1 cellular context compared by ENCODE assay signal in the genomic region with DNA sequence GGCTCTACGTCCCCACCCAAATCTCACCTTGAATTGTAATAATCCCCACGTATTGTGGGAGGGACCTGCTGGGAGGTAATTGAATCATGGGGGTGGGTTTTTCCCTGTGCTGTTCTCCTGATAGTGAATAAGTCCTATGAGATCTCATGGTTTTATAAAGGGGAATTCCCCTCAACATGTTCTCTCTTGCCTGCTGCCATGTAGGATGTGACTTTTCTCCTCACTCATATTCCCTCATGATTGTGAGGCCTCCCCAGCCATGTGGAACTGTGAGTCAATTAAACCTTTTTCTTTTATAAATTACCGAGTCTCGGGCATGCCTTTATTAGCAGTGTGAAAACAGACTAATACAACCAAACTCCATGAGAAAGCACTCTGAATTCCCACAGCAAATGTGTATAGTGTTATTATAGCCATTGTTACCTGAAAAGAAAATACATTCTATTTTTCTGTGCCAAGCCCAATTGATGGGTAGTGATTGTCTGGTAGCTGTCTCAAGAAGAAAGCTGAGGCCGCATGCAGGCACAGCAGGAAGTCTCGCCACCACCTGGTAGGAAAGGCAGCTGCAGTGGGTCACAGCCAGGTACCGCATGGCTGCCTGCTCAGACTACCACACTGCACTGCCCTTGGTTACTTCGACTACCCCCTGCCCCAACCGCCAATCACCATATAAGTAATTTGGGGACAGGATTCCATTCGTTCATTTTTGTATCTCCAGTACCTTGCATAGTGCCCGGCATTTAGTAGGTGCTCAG.
TF ChIP-seq lines count a peak whose summit lies in the region.

No MANE protein-coding gene starts in this region.

TF ChIP-seq in H1, 55 proteins besides CTCF, POLR2A, EP300 and RAD21:
- TF ChIP-seq, protein P1, sequence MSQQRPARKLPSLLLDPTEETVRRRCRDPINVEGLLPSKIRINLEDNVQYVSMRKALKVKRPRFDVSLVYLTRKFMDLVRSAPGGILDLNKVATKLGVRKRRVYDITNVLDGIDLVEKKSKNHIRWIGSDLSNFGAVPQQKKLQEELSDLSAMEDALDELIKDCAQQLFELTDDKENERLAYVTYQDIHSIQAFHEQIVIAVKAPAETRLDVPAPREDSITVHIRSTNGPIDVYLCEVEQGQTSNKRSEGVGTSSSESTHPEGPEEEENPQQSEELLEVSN (IDR thresholded peaks at IDR 0.05) = peak; percentile 32; the same call in 1 of the 2 replicates
- TF ChIP-seq, protein P2, sequence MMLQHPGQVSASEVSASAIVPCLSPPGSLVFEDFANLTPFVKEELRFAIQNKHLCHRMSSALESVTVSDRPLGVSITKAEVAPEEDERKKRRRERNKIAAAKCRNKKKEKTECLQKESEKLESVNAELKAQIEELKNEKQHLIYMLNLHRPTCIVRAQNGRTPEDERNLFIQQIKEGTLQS (IDR thresholded peaks at IDR 0.05; ENCODE audit: insufficient read depth, low read depth, low read length) = no peak
- TF ChIP-seq JUND (IDR thresholded peaks at IDR 0.05; ENCODE audit: low read length) = no peak
- 0 out of 2 replicates have a peak, but pooled peaks have one; percentile 5 for TF ChIP-seq YY1 (IDR thresholded peaks at IDR 0.05; ENCODE audit: low read depth, low read length)
- no peak for TF ChIP-seq TAF7 (optimal IDR thresholded peaks at IDR 0.05; ENCODE audit: borderline replicate concordance, low read depth, low read length)
- no peak for TF ChIP-seq TCF12 (IDR thresholded peaks at IDR 0.05; ENCODE audit: low read depth, low read length)
- TF ChIP-seq, protein P3, sequence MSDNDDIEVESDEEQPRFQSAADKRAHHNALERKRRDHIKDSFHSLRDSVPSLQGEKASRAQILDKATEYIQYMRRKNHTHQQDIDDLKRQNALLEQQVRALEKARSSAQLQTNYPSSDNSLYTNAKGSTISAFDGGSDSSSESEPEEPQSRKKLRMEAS (IDR thresholded peaks at IDR 0.05) = peak; percentile 86
